ENCODE assay signal across 1 cellular context in the genomic region with DNA sequence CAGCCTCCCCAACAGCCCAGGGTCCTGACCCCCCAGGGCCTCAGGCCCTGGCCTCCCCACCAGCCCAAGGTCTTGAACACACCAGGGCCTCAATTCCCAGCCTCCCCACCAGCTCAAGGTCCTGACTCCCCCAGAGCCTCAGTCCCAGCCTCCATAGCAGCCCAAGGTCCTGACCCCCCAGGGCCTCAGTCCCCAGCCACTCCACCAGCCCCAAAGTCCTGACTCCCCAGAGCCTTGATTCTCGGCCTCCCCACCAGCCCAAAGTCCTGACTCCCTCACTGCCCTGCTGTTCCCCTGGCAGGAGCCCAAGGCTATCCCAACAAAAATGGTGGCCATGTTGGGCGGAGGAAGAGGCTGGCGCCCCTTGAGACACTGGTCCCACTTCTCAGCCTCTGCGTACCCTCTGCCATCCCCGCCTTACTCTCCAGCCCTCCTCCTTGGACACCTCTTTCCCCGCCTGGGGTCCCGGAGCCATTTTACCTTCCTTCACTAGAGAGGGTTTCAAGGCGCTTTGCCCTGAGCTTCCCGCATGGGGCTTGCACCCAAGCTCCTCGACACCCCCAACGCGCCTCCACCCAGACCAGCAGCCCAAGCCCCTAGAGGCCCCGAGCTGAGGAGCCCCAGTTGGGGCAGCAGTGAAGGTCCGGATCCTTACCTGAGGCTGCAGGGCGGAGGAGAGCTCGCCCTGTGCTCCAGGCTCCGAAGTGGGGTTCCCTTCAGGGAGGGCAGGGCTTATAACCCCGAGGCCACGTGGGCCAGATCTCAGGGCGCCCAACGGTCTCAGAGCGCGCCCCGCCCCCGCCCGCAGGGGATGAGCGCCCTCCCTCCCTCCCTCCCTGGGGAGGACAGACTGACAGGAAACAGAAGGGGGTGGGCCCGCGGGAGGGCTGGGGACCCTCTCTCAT.
TF ChIP-seq lines count a peak whose summit lies in the region.

No MANE protein-coding gene starts in this region.

TF ChIP-seq in K562, 482 proteins besides CTCF, POLR2A, EP300 and RAD21 (continues in another document):
- TF ChIP-seq CBFA2T3 (IDR thresholded peaks at IDR 0.05) (no peak), TRIM24 (IDR thresholded peaks at IDR 0.05) (no peak), TAF15 (IDR thresholded peaks at IDR 0.05; ENCODE audit: low read depth, low read length) (peak; percentile 91; the same call in 1 of the 2 replicates), ZZZ3 (IDR thresholded peaks at IDR 0.05) (no peak), GTF2E2 (tag; IDR thresholded peaks at IDR 0.05) (peak; percentile 97), PCBP1 (IDR thresholded peaks at IDR 0.05; ENCODE audit: low read depth, low read length, poor library complexity, severe bottlenecking) (peak; percentile 91), MAFG (tag; conservative IDR thresholded peaks at IDR 0.05) (no peak), PHB (CRISPR knock-in tag; IDR thresholded peaks at IDR 0.05) (no peak; the same call in 1 of the 2 replicates), ZSCAN32 (CRISPR knock-in tag; IDR thresholded peaks at IDR 0.05) (peak; percentile 60; the same call in 1 of the 2 replicates), RBM14 (IDR thresholded peaks at IDR 0.05; ENCODE audit: borderline replicate concordance, insufficient read depth, low read depth, low read length) (peak; percentile 84; the same call in 1 of the 2 replicates), NR4A1 (CRISPR knock-in tag; IDR thresholded peaks at IDR 0.05) (no peak), NR4A1 (tag; IDR thresholded peaks at IDR 0.05) (no peak), KLF13 (tag; IDR thresholded peaks at IDR 0.05; ENCODE audit: borderline replicate concordance, low read depth) (no peak), NFATC3 (IDR thresholded peaks at IDR 0.05) (no peak), PRMT5 (CRISPR knock-in tag; IDR thresholded peaks at IDR 0.05) (0 out of 2 replicates have a peak, but pooled peaks have one; percentile 44), DNMT1 (IDR thresholded peaks at IDR 0.05) (no peak), FOXJ2 (tag; IDR thresholded peaks at IDR 0.05) (no peak), FOXJ3 (CRISPR knock-in tag; IDR thresholded peaks at IDR 0.05) (no peak), FOXK1 (CRISPR knock-in tag; IDR thresholded peaks at IDR 0.05; ENCODE audit: borderline replicate concordance) (peak; percentile 98; the same call in 1 of the 2 replicates), ZNF695 (CRISPR knock-in tag; IDR thresholded peaks at IDR 0.05) (no peak; the same call in 1 of the 2 replicates), ZNF79 (CRISPR knock-in tag; IDR thresholded peaks at IDR 0.05; ENCODE audit: low read depth) (no peak), POLR2AphosphoS5 (IDR thresholded peaks at IDR 0.05; ENCODE audit: control insufficient read depth, insufficient read depth, low read depth, low read length) (peak; percentile 99), POLR3G (IDR thresholded peaks at IDR 0.05; ENCODE audit: extremely low read depth, insufficient read length, insufficient replicate concordance) (no peak), ZFP36 (IDR thresholded peaks at IDR 0.05; ENCODE audit: low read depth, low read length, partially characterized antibody) (peak; percentile 9), HMG20A (CRISPR knock-in tag; conservative IDR thresholded peaks at IDR 0.05) (no peak), ZNF146 (CRISPR knock-in tag; IDR thresholded peaks at IDR 0.05; ENCODE audit: unreplicated experiment) (peak; percentile 4)
- TF ChIP-seq, protein P1, sequence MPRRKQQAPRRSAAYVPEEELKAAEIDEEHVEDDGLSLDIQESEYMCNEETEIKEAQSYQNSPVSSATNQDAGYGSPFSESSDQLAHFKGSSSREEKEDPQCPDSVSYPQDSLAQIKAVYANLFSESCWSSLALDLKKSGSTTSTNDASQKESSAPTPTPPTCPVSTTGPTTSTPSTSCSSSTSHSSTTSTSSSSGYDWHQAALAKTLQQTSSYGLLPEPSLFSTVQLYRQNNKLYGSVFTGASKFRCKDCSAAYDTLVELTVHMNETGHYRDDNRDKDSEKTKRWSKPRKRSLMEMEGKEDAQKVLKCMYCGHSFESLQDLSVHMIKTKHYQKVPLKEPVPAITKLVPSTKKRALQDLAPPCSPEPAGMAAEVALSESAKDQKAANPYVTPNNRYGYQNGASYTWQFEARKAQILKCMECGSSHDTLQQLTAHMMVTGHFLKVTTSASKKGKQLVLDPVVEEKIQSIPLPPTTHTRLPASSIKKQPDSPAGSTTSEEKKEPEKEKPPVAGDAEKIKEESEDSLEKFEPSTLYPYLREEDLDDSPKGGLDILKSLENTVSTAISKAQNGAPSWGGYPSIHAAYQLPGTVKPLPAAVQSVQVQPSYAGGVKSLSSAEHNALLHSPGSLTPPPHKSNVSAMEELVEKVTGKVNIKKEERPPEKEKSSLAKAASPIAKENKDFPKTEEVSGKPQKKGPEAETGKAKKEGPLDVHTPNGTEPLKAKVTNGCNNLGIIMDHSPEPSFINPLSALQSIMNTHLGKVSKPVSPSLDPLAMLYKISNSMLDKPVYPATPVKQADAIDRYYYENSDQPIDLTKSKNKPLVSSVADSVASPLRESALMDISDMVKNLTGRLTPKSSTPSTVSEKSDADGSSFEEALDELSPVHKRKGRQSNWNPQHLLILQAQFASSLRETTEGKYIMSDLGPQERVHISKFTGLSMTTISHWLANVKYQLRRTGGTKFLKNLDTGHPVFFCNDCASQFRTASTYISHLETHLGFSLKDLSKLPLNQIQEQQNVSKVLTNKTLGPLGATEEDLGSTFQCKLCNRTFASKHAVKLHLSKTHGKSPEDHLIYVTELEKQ (CRISPR knock-in tag; IDR thresholded peaks at IDR 0.05) = peak; percentile 49
- TF ChIP-seq, protein P2, sequence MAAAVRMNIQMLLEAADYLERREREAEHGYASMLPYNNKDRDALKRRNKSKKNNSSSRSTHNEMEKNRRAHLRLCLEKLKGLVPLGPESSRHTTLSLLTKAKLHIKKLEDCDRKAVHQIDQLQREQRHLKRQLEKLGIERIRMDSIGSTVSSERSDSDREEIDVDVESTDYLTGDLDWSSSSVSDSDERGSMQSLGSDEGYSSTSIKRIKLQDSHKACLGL (CRISPR knock-in tag; IDR thresholded peaks at IDR 0.05; ENCODE audit: borderline replicate concordance, poor library complexity, severe bottlenecking) = peak; percentile 35
- TF ChIP-seq, protein P3, sequence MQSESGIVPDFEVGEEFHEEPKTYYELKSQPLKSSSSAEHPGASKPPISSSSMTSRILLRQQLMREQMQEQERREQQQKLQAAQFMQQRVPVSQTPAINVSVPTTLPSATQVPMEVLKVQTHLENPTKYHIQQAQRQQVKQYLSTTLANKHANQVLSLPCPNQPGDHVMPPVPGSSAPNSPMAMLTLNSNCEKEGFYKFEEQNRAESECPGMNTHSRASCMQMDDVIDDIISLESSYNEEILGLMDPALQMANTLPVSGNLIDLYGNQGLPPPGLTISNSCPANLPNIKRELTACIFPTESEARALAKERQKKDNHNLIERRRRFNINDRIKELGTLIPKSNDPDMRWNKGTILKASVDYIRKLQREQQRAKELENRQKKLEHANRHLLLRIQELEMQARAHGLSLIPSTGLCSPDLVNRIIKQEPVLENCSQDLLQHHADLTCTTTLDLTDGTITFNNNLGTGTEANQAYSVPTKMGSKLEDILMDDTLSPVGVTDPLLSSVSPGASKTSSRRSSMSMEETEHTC (IDR thresholded peaks at IDR 0.05) = no peak; the same call in 1 of the 2 replicates
- TF ChIP-seq, protein P4, sequence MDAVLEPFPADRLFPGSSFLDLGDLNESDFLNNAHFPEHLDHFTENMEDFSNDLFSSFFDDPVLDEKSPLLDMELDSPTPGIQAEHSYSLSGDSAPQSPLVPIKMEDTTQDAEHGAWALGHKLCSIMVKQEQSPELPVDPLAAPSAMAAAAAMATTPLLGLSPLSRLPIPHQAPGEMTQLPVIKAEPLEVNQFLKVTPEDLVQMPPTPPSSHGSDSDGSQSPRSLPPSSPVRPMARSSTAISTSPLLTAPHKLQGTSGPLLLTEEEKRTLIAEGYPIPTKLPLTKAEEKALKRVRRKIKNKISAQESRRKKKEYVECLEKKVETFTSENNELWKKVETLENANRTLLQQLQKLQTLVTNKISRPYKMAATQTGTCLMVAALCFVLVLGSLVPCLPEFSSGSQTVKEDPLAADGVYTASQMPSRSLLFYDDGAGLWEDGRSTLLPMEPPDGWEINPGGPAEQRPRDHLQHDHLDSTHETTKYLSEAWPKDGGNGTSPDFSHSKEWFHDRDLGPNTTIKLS (IDR thresholded peaks at IDR 0.05; ENCODE audit: borderline replicate concordance, low read depth) = peak; percentile 29; the same call in 1 of the 2 replicates
- TF ChIP-seq, protein P5, sequence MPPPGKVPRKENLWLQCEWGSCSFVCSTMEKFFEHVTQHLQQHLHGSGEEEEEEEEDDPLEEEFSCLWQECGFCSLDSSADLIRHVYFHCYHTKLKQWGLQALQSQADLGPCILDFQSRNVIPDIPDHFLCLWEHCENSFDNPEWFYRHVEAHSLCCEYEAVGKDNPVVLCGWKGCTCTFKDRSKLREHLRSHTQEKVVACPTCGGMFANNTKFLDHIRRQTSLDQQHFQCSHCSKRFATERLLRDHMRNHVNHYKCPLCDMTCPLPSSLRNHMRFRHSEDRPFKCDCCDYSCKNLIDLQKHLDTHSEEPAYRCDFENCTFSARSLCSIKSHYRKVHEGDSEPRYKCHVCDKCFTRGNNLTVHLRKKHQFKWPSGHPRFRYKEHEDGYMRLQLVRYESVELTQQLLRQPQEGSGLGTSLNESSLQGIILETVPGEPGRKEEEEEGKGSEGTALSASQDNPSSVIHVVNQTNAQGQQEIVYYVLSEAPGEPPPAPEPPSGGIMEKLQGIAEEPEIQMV (tag; conservative IDR thresholded peaks at IDR 0.05; ENCODE audit: low read depth) = no peak
- TF ChIP-seq, protein P6, sequence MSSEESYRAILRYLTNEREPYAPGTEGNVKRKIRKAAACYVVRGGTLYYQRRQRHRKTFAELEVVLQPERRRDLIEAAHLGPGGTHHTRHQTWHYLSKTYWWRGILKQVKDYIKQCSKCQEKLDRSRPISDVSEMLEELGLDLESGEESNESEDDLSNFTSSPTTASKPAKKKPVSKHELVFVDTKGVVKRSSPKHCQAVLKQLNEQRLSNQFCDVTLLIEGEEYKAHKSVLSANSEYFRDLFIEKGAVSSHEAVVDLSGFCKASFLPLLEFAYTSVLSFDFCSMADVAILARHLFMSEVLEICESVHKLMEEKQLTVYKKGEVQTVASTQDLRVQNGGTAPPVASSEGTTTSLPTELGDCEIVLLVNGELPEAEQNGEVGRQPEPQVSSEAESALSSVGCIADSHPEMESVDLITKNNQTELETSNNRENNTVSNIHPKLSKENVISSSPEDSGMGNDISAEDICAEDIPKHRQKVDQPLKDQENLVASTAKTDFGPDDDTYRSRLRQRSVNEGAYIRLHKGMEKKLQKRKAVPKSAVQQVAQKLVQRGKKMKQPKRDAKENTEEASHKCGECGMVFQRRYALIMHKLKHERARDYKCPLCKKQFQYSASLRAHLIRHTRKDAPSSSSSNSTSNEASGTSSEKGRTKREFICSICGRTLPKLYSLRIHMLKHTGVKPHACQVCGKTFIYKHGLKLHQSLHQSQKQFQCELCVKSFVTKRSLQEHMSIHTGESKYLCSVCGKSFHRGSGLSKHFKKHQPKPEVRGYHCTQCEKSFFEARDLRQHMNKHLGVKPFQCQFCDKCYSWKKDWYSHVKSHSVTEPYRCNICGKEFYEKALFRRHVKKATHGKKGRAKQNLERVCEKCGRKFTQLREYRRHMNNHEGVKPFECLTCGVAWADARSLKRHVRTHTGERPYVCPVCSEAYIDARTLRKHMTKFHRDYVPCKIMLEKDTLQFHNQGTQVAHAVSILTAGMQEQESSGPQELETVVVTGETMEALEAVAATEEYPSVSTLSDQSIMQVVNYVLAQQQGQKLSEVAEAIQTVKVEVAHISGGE (CRISPR knock-in tag; IDR thresholded peaks at IDR 0.05) = no peak
- TF ChIP-seq, protein P7, sequence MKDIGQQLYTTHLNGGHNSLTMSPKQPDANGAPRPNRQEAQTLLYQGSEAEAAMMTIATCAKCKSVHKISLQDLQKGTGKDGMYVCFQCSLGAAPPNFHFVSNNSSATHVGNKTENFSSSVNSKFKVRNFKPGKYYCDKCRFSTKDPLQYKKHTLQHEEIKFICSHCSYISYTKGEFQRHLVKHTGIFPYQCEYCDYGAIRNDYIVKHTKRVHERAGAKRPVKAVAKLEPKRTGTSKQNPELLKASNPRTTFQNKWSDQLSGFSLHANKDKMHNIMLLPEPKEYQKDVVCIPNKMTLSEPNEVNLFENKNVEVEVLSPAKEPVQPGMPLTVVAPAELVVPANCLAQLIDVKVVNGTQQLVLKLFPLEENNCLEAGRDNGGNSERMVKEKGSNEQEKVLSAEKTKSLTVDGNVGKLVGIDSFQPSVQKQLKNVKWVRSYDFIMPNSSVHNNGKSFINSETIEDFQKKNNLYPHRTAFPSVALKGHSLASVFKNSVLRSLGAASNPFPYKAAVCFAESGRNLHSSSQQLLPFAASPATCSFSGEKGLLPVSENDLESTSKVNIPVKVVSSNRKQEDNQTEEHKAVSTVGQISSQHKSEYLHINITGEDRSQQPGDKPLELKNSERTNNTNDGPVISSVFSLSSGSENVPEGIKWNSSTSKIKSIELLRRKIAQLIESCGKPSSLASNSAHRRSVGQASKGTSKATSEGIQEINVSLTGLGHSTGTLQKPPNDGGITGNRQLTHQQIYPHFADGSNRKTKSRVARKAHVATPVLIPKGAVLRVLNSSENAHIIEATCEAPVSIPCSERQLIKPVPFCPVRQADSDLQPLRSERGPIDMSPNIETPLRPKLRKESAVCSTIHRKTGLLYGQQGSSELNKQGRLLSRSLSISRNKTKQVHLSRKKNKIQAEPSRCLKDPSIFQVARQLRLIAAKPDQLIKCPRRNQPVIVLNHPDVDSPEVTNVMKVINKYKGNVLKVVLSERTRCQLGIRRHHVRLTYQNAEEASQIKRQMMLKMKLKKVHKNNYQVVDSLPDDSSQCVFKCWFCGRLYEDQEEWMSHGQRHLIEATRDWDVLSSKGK (CRISPR knock-in tag; IDR thresholded peaks at IDR 0.05) = no peak
